8 cellular contexts compared by ENCODE assay signal in genomic region chr20:8018928-8019177, GRCh38. TPM values are rescaled to one million over a fixed set of nuclear protein-coding genes. Genes with fewer than 3 reads are reported as not detected.
A peak's percentile ranks its signal among the peaks of the same experiment; 100 is the strongest.
DNase-seq lines count a peak whose midpoint lies in the region; ATAC-seq and TF ChIP-seq lines count a peak whose summit lies in the region.

No MANE protein-coding gene starts in this region.

- no peak overlapping the region for H3K23ac ChIP-seq in mesenchymal stem cell (ENCODE audit: low read length in 2 of 2)

- H2AFZ ChIP-seq in mesenchymal stem cell (ENCODE audit: low read depth, low read length): peak overlapping the region; percentile 84

- H3K79me1 ChIP-seq in mesenchymal stem cell (replicated peaks; ENCODE audit: low read length, poor library complexity, severe bottlenecking): peaks cover 8% of the 10 kb centered on the region

- ATAC-seq in GM18870 (IDR thresholded peaks at IDR 0.05; ENCODE audit: unreplicated experiment) (peak; percentile 28), HG03095 (IDR thresholded peaks at IDR 0.05; ENCODE audit: unreplicated experiment) (peak; percentile 11)
- peak; percentile 24 for ATAC-seq in central memory CD8-positive, alpha-beta T cell (replicated peaks; ENCODE audit: extremely low read depth, poor library complexity, severe bottlenecking)

- H3K14ac ChIP-seq in mesenchymal stem cell (ENCODE audit: low read length in 2 of 2): no peak overlapping the region

- no peaks in the 10 kb centered on the region for H3K27me3 ChIP-seq in BLaER1
- H3K27me3 ChIP-seq in mesenchymal stem cell (ENCODE audit: control insufficient read depth in 1 of 2, insufficient read depth in 1 of 2, low read length in 2 of 2): no peaks in the 10 kb centered on the region
- no peaks in the 10 kb centered on the region for H3K27me3 ChIP-seq in uterus

- H2BK5ac ChIP-seq in mesenchymal stem cell (ENCODE audit: low read depth, low read length, poor library complexity, severe bottlenecking): peak overlapping the region; percentile 83

- H4K8ac ChIP-seq in mesenchymal stem cell (ENCODE audit: low read length): no peak overlapping the region

- peak overlapping the region in 1 of 2 experiments; percentile 93 for H3K4ac ChIP-seq in mesenchymal stem cell (ENCODE audit: low read depth in 1 of 2, low read length in 2 of 2)

- TF ChIP-seq CTCF in uterus (IDR thresholded peaks at IDR 0.05): peak in 1 of 4 experiments; percentile 47

- peaks cover 56% of the 10 kb centered on the region for H3K4me1 Mint-ChIP-seq in central memory CD8-positive, alpha-beta T cell

- H3K4me3 ChIP-seq in BLaER1: peak overlapping the region; percentile 89
- peak overlapping the region; percentile 86 to 88 for H3K4me3 ChIP-seq in mesenchymal stem cell (ENCODE audit: insufficient read depth in 1 of 2, low read depth in 1 of 2, low read length in 2 of 2)
- H3K4me3 ChIP-seq in uterus: peak overlapping the region; percentile 61 to 81

- H2BK120ac ChIP-seq in mesenchymal stem cell (ENCODE audit: low read depth, low read length): no peak overlapping the region

- H3K27me3 Mint-ChIP-seq in central memory CD8-positive, alpha-beta T cell: no peaks in the 10 kb centered on the region

- H3K27ac ChIP-seq in BLaER1: peak overlapping the region; percentile 95
- H3K27ac ChIP-seq in mesenchymal stem cell (ENCODE audit: low read length, poor library complexity, severe bottlenecking): no peak overlapping the region
- H3K27ac ChIP-seq in uterus: peak overlapping the region; percentile 92 to 96

- no peak overlapping the region for H2BK12ac ChIP-seq in mesenchymal stem cell (ENCODE audit: low read length in 2 of 2)

- H3K4me1 ChIP-seq in BLaER1: peaks cover 39% of the 10 kb centered on the region
- peaks cover 2% of the 10 kb centered on the region for H3K4me1 ChIP-seq in mesenchymal stem cell (ENCODE audit: control insufficient read depth, insufficient read depth, low read depth, low read length)
- H3K4me1 ChIP-seq in uterus: peaks cover 0 to 4% of the 10 kb centered on the region in 2 donors

- H2BK15ac ChIP-seq in mesenchymal stem cell (ENCODE audit: low read depth, poor library complexity, severe bottlenecking): no peak overlapping the region

- DNase-seq in NCI-H510A treated with DMSO at 0.1 percent for 48 hours (lab: John Stamatoyannopoulos, UW): peak; percentile 93
- DNase-seq in central memory CD8-positive, alpha-beta T cell (ENCODE audit: low spot score in 2 of 2): no peak
- no peak for DNase-seq in mesenchymal stem cell
- DNase-seq in uterus: peak in 1 of 2 donors; percentile 25
- DNase-seq in UCSD-AML1 (lab: John Stamatoyannopoulos, UW; ENCODE audit: unreplicated experiment): no peak

- 0% methylated on average over 11 of the region's 11 CpGs for WGBS in mesenchymal stem cell

- peaks cover 14% of the 10 kb centered on the region for H3K36me3 Mint-ChIP-seq in central memory CD8-positive, alpha-beta T cell (ENCODE audit: insufficient read depth)

- no peak overlapping the region for H3K4me3 Mint-ChIP-seq in central memory CD8-positive, alpha-beta T cell

- intact Hi-C loops in uterus (cut with DNase I; ENCODE audit: low total_unique reads): no loop called here

- H3K18ac ChIP-seq in mesenchymal stem cell (ENCODE audit: low read depth in 1 of 2, low read length in 2 of 2): peak overlapping the region in 1 of 2 experiments; percentile 99

- H3K9me3 ChIP-seq in BLaER1: no peaks in the 10 kb centered on the region
- no peaks in the 10 kb centered on the region for H3K9me3 ChIP-seq in mesenchymal stem cell (ENCODE audit: control insufficient read depth, low read length)
- H3K9me3 ChIP-seq in uterus: no peaks in the 10 kb centered on the region

- no peaks in the 10 kb centered on the region for H3K9me3 Mint-ChIP-seq in central memory CD8-positive, alpha-beta T cell

- peaks cover 35% of the 10 kb centered on the region for H4K20me1 ChIP-seq in BLaER1

- peaks cover 11% of the 10 kb centered on the region for H3K36me3 ChIP-seq in BLaER1
- H3K36me3 ChIP-seq in mesenchymal stem cell (ENCODE audit: control insufficient read depth in 1 of 2, insufficient read depth in 2 of 2, low read depth in 1 of 2, low read length in 2 of 2): no peaks in the 10 kb centered on the region
- H3K36me3 ChIP-seq in uterus: no peaks in the 10 kb centered on the region

- peak overlapping the region; percentile 98 for H4K91ac ChIP-seq in mesenchymal stem cell (ENCODE audit: low read length)

- H2AK5ac ChIP-seq in mesenchymal stem cell (ENCODE audit: low read length, severe bottlenecking): no peak overlapping the region

- H3K9ac ChIP-seq in BLaER1 (peak overlapping the region; percentile 96), mesenchymal stem cell (ENCODE audit: low read length) (peak overlapping the region; percentile 93)

- peak overlapping the region; percentile 89 for H3K4me2 ChIP-seq in BLaER1
- H3K4me2 ChIP-seq in mesenchymal stem cell (ENCODE audit: low read length, poor library complexity, severe bottlenecking): peak overlapping the region; percentile 93

- peak overlapping the region; percentile 92 for H3K27ac Mint-ChIP-seq in central memory CD8-positive, alpha-beta T cell (ENCODE audit: low read depth)

- peak in 1 of 2 donors; percentile 34 for TF ChIP-seq POLR2A in uterus (IDR thresholded peaks at IDR 0.05)

RNA-seq across cellular contexts. Expression of gene TMX4, which starts 0.7 kb away (rescaled TPM):
- 28.8 TPM for polyA plus RNA-seq in mesenchymal stem cell (2013, experiment 1 of 2)
- polyA plus RNA-seq in mesenchymal stem cell (2013, experiment 2 of 2): 29.2 TPM
- 100 to 1,000 TPM in 1 of 4 donors, 10 to 100 TPM in 3; 36.1 to 104 (median 64.9) TPM for total RNA-seq in uterus
